In the genomic region with DNA sequence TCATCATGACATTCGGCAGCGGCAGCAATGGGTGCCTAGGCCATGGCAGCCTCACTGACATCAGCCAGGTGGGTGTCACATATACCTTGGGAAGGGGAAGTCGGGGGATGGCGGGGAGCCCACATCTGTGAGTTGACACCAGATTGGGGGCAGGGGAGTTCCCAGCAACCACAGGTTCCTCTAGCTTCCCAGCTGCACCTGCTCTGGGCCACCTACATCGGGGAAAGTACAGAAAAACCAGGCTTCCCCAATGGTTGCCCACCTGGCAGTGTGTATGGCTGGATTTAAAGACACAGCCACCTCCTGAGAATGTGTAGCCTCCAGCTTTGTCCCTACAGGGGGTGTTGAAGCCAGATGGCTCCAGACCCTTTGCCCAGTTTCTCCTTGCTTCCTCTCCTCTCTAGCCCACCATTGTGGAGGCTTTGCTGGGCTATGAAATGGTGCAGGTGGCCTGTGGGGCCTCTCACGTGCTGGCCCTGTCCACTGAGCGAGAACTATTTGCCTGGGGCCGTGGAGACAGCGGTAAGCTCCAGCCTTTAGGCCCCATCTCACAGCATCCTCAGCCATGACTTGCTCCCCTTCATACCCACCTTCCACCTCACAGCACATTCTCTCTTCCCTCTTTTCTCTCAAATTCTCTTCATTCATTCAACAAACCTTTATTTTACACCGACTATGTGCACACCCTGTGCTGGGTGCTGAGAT, we compare ENCODE assay signal across 9 cellular contexts. TPM values are rescaled to one million over a fixed set of nuclear protein-coding genes. Genes with fewer than 3 reads are reported as not detected.
DNase-seq lines count a peak whose midpoint lies in the region; ATAC-seq and TF ChIP-seq lines count a peak whose summit lies in the region.
"Had no signal": no experiment of that assay in that cellular context is flagged by ENCODE, and none has a peak within 500 bp of the region (broad histone marks: within the 10 kb centered on the region; RNA-seq: fewer than 3 reads in every experiment).

No MANE protein-coding gene starts in this region.

- WGBS in mesendoderm (ENCODE audit: extremely low coverage, insufficient coverage, low lambda C conversion rate): 100% methylated on average over 1 of the region's 10 CpGs

- H4K5ac ChIP-seq in mesendoderm (ENCODE audit: low read length): no peak overlapping the region

- TF ChIP-seq CTCF in CD8-positive, alpha-beta T cell (IDR thresholded peaks at IDR 0.05): no peak
- no peak for TF ChIP-seq CTCF in activated CD8-positive, alpha-beta T cell treated with anti-CD3 and anti-CD28 coated beads for 36 hours (IDR thresholded peaks at IDR 0.05)

- H4K8ac ChIP-seq in mesendoderm (ENCODE audit: low read depth, low read length): no peak overlapping the region

- H3K27me3 Mint-ChIP-seq in CD8-positive, alpha-beta T cell (ENCODE audit: low read depth): no peaks in the 10 kb centered on the region
- H3K27me3 Mint-ChIP-seq in activated CD8-positive, alpha-beta T cell treated with anti-CD3 and anti-CD28 coated beads for 36 hours: no peaks in the 10 kb centered on the region
- no peaks in the 10 kb centered on the region for H3K27me3 Mint-ChIP-seq in naive B cell

- peak overlapping the region; percentile 86 for H3K27ac Mint-ChIP-seq in CD8-positive, alpha-beta T cell
- peak overlapping the region; percentile 80 for H3K27ac Mint-ChIP-seq in activated CD8-positive, alpha-beta T cell treated with anti-CD3 and anti-CD28 coated beads for 36 hours
- H3K27ac Mint-ChIP-seq in naive B cell: peak overlapping the region; percentile 99 to 100 (median 100)

- intact Hi-C loops in CD8-positive, alpha-beta T cell (cut with DNase I, micrococcal nuclease): no loop called here
- intact Hi-C loops in activated CD8-positive, alpha-beta T cell treated with anti-CD3 and anti-CD28 coated beads for 36 hours (cut with micrococcal nuclease): no loop called here

- H3K9me3 Mint-ChIP-seq in CD8-positive, alpha-beta T cell: no peaks in the 10 kb centered on the region
- H3K9me3 Mint-ChIP-seq in activated CD8-positive, alpha-beta T cell treated with anti-CD3 and anti-CD28 coated beads for 36 hours: peaks cover 3% of the 10 kb centered on the region
- H3K9me3 Mint-ChIP-seq in naive B cell: peaks cover 0 to 2% (median 0%) of the 10 kb centered on the region in 7 donors

- no peak overlapping the region for H3K27ac ChIP-seq in CD8-positive, alpha-beta T cell (ENCODE audit: low read depth, low read length)
- H3K27ac ChIP-seq in mesendoderm (ENCODE audit: low read depth, low read length): no peak overlapping the region

- H2BK15ac ChIP-seq in mesendoderm (replicated peaks; ENCODE audit: low read depth): no peak overlapping the region

- no peak overlapping the region for H3K56ac ChIP-seq in mesendoderm (ENCODE audit: low read length)

- no peak overlapping the region for H2AK5ac ChIP-seq in mesendoderm (ENCODE audit: low read length)

- POLR2A ChIA-PET in CD8-positive, alpha-beta T cell (lab: Charles Lee): interaction anchor here (3.9 kb wide), 1 partner anchor 11 kb away, joined by 26 read pairs; the partner anchor contains the start of genes NEK8 and TLCD1
- POLR2A ChIA-PET in activated CD8-positive, alpha-beta T cell treated with anti-CD3 and anti-CD28 coated beads for 36 hours (lab: Charles Lee): interaction anchor here (0.9 to 20.7 kb wide), 4 partner anchors 10 to 27 kb away, joined by 3 to 480 read pairs (median 6); partner anchors contain the start of genes NEK8, PROCA1, RPL23A and TLCD1

- peak; percentile 77 for ATAC-seq in CD8-positive, alpha-beta T cell
- peak; percentile 29 for ATAC-seq in GM21723 (IDR thresholded peaks at IDR 0.05; ENCODE audit: unreplicated experiment)
- ATAC-seq in activated CD8-positive, alpha-beta T cell treated with anti-CD3 and anti-CD28 coated beads for 36 hours: peak; percentile 59
- peak; percentile 68 to 73 for ATAC-seq in naive B cell (ENCODE audit: low read depth in 2 of 2)
- no peak for ATAC-seq in GM19351 (IDR thresholded peaks at IDR 0.05; ENCODE audit: unreplicated experiment)

- no peak overlapping the region for H2BK5ac ChIP-seq in mesendoderm (ENCODE audit: low read length)

- H3K27me3 ChIP-seq in CD8-positive, alpha-beta T cell (ENCODE audit: insufficient read depth, low read length): no peaks in the 10 kb centered on the region
- no peaks in the 10 kb centered on the region for H3K27me3 ChIP-seq in mesendoderm (ENCODE audit: insufficient read depth, low read length, poor library complexity)

- H3K36me3 Mint-ChIP-seq in CD8-positive, alpha-beta T cell: peaks cover 10% of the 10 kb centered on the region
- peaks cover 19% of the 10 kb centered on the region for H3K36me3 Mint-ChIP-seq in activated CD8-positive, alpha-beta T cell treated with anti-CD3 and anti-CD28 coated beads for 36 hours (ENCODE audit: low read depth)
- peaks cover 0 to 4% of the 10 kb centered on the region in 2 donors for H3K36me3 Mint-ChIP-seq in naive B cell

- no peaks in the 10 kb centered on the region for H3K9me3 ChIP-seq in CD8-positive, alpha-beta T cell (ENCODE audit: low read length)

- no peaks in the 10 kb centered on the region for H3K36me3 ChIP-seq in CD8-positive, alpha-beta T cell (ENCODE audit: insufficient read depth, low read length)
- H3K36me3 ChIP-seq in mesendoderm (ENCODE audit: control insufficient read depth, insufficient read depth, low read length): no peaks in the 10 kb centered on the region

- no peak overlapping the region for H3K23ac ChIP-seq in mesendoderm (ENCODE audit: low read length)

- DNase-seq in CD8-positive, alpha-beta T cell: peak in 2 of 7 experiments; percentile 53 to 81
- DNase-seq in activated CD8-positive, alpha-beta T cell treated with anti-CD3 and anti-CD28 coated beads for 36 hours: peak; percentile 87
- peak; percentile 91 for DNase-seq in naive B cell
- DNase-seq in NCI-H510A treated with DMSO at 0.1 percent for 48 hours (lab: John Stamatoyannopoulos, UW): no peak
- no peak for DNase-seq in mesendoderm
- no peak for DNase-seq in NCI-H524 (lab: John Stamatoyannopoulos, UW)
- DNase-seq: NCI-H2029 had no signal

- H3K4me2 ChIP-seq in mesendoderm (ENCODE audit: low read length): no peak overlapping the region

- H3K4me1 ChIP-seq in CD8-positive, alpha-beta T cell (ENCODE audit: insufficient read depth, low read length): peaks cover 30% of the 10 kb centered on the region
- H3K4me1 ChIP-seq in mesendoderm (ENCODE audit: control insufficient read depth, low read depth, low read length): no peaks in the 10 kb centered on the region

- no peak overlapping the region for H2BK120ac ChIP-seq in mesendoderm (ENCODE audit: low read depth, low read length)

- no peak overlapping the region for H3K18ac ChIP-seq in mesendoderm (ENCODE audit: low read length)

- H3K9ac ChIP-seq in mesendoderm (ENCODE audit: low read length): no peak overlapping the region

- no peak overlapping the region for H3K4me3 ChIP-seq in CD8-positive, alpha-beta T cell (ENCODE audit: low read depth, low read length)
- H3K4me3 ChIP-seq in mesendoderm (ENCODE audit: low read length): no peak overlapping the region

- no peaks in the 10 kb centered on the region for H3K79me2 ChIP-seq in mesendoderm (ENCODE audit: control insufficient read depth, insufficient read depth, low read length)

- CTCF ChIA-PET in CD8-positive, alpha-beta T cell (lab: Charles Lee): interaction anchor here (1.1 to 1.4 kb wide), 2 partner anchors 11 to 12 kb away, joined by 4 read pairs; no protein-coding TSS in a partner anchor
- CTCF ChIA-PET in activated CD8-positive, alpha-beta T cell treated with anti-CD3 and anti-CD28 coated beads for 36 hours (lab: Charles Lee): interaction anchor here (1.1 to 17.1 kb wide), 3 partner anchors 11 to 25 kb away, joined by 4 to 609 read pairs (median 17); partner anchors contain the start of genes NEK8 and TLCD1

- no peak overlapping the region for H3K4me3 Mint-ChIP-seq in CD8-positive, alpha-beta T cell
- peak overlapping the region; percentile 45 for H3K4me3 Mint-ChIP-seq in activated CD8-positive, alpha-beta T cell treated with anti-CD3 and anti-CD28 coated beads for 36 hours
- H3K4me3 Mint-ChIP-seq in naive B cell: peak overlapping the region; percentile 66 to 92 (median 83)

- H3K4ac ChIP-seq in mesendoderm (ENCODE audit: low read depth, low read length): no peak overlapping the region

- peaks cover 18% of the 10 kb centered on the region for H3K4me1 Mint-ChIP-seq in CD8-positive, alpha-beta T cell (ENCODE audit: low read depth)
- H3K4me1 Mint-ChIP-seq in activated CD8-positive, alpha-beta T cell treated with anti-CD3 and anti-CD28 coated beads for 36 hours (ENCODE audit: low read depth): peaks cover 42% of the 10 kb centered on the region
- peaks cover 42 to 89% (median 81%) of the 10 kb centered on the region in 3 donors for H3K4me1 Mint-ChIP-seq in naive B cell

- no peaks in the 10 kb centered on the region for H3K79me1 ChIP-seq in mesendoderm (ENCODE audit: low read length)

RNA-seq across cellular contexts. Expression of gene TRAF4, which starts 5.0 kb away (rescaled TPM):
- 100 to 1,000 TPM; 418 to 439 TPM for total RNA-seq in CD8-positive, alpha-beta T cell
- 100 to 1,000 TPM; 140 to 151 TPM for total RNA-seq in activated CD8-positive, alpha-beta T cell treated with anti-CD3 and anti-CD28 coated beads for 36 hours
- 10 to 100 TPM in 4 of 6 donors, 1 to 10 TPM in 2; 5.4 to 17.1 (median 12.0) TPM for polyA plus RNA-seq in naive B cell (ENCODE audit: low read depth in 6 of 6)
- polyA plus RNA-seq in mesendoderm (2013, experiment 1 of 2): 120 TPM
- polyA plus RNA-seq in mesendoderm (2013, experiment 2 of 2): 122 TPM

RNA-seq across cellular contexts. Expression of gene NEK8, which starts 10.2 kb away (rescaled TPM):
- total RNA-seq in CD8-positive, alpha-beta T cell: 1 to 10 TPM; 3.4 to 3.6 TPM
- total RNA-seq in activated CD8-positive, alpha-beta T cell treated with anti-CD3 and anti-CD28 coated beads for 36 hours: 1 to 10 TPM; 3.6 to 3.9 TPM
- 10 to 100 TPM; 14.5 to 26.1 (median 19.6) TPM for polyA plus RNA-seq in naive B cell (ENCODE audit: low read depth in 6 of 6)
- polyA plus RNA-seq in mesendoderm (2013, experiment 1 of 2): 6.8 TPM
- polyA plus RNA-seq in mesendoderm (2013, experiment 2 of 2): 6.5 TPM

RNA-seq across cellular contexts. Expression of gene TLCD1, which starts 12.8 kb away (rescaled TPM):
- total RNA-seq in CD8-positive, alpha-beta T cell: 1 to 10 TPM in 1 of 2 experiments, under 1 TPM in 1; 0.73 to 1.1 TPM
- total RNA-seq in activated CD8-positive, alpha-beta T cell treated with anti-CD3 and anti-CD28 coated beads for 36 hours: 1 to 10 TPM; 6.5 to 8.7 TPM
- polyA plus RNA-seq in naive B cell (ENCODE audit: low read depth in 6 of 6): 1 to 10 TPM in 1 of 6 donors, under 1 TPM in 1, not detected in 4; 0.93 to 1.2 TPM
- 44.3 TPM for polyA plus RNA-seq in mesendoderm (2013, experiment 1 of 2)
- polyA plus RNA-seq in mesendoderm (2013, experiment 2 of 2): 46.0 TPM

RNA-seq across cellular contexts. Expression of gene RPL23A, which starts 19.0 kb away (rescaled TPM):
- 1,000 to 10,000 TPM; 3,569 to 3,587 TPM for total RNA-seq in CD8-positive, alpha-beta T cell
- total RNA-seq in activated CD8-positive, alpha-beta T cell treated with anti-CD3 and anti-CD28 coated beads for 36 hours: 1,000 to 10,000 TPM; 2,633 to 2,644 TPM
- polyA plus RNA-seq in naive B cell (ENCODE audit: low read depth in 6 of 6): 1,000 to 10,000 TPM; 5,077 to 6,780 (median 5,627) TPM
- 3,789 TPM for polyA plus RNA-seq in mesendoderm (2013, experiment 1 of 2)
- polyA plus RNA-seq in mesendoderm (2013, experiment 2 of 2): 3,812 TPM

RNA-seq across cellular contexts. Expression of gene RAB34, which starts 21.2 kb away (rescaled TPM):
- total RNA-seq in CD8-positive, alpha-beta T cell: 10 to 100 TPM; 13.9 to 14.1 TPM
- total RNA-seq in activated CD8-positive, alpha-beta T cell treated with anti-CD3 and anti-CD28 coated beads for 36 hours: 10 to 100 TPM in 1 of 2 experiments, 1 to 10 TPM in 1; 9.8 to 14.4 TPM
- 10 to 100 TPM; 11.6 to 22.6 (median 18.2) TPM for polyA plus RNA-seq in naive B cell (ENCODE audit: low read depth in 6 of 6)
- 168 TPM for polyA plus RNA-seq in mesendoderm (2013, experiment 1 of 2)
- polyA plus RNA-seq in mesendoderm (2013, experiment 2 of 2): 165 TPM

Comparison
In these comparisons a context has a peak if more than half of its experiments do, and no peak if none do; other contexts are left out.
1. DNase-seq: peak in activated CD8-positive, alpha-beta T cell treated with anti-CD3 and anti-CD28 coated beads for 36 hours (single experiment) and naive B cell (single experiment); none in NCI-H510A treated with DMSO at 0.1 percent for 48 hours (single experiment), mesendoderm (single experiment) and NCI-H524 (0 of 2).
2. Peak in every context shown above with its lines, with median percentiles within 50 percentile points of each other: H3K27ac Mint-ChIP-seq.